22 cellular contexts compared by ENCODE assay signal in the genomic region with DNA sequence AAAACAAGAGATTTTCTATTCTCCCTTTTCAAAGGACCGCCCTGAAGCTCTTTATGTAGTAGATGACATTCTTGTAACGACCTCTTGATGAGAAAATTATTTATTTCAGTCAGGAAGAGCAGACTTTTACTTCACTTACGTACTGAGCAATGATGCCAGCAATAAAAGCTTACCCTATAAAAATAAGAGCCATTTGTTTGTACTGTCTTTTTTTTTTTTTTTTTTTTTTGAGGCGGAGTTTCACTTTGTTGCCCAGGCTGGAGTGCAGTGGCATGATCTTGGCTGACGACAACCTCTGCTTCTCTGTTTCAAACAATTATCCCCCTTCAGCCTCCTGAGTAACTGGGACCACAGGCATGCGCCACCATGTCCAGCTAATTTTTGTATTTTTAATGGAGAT. TPM values are rescaled to one million over a fixed set of nuclear protein-coding genes. Genes with fewer than 3 reads are reported as not detected.
A peak's percentile ranks its signal among the peaks of the same experiment; 100 is the strongest.
DNase-seq lines count a peak whose midpoint lies in the region; ATAC-seq, FAIRE-seq and TF ChIP-seq lines count a peak whose summit lies in the region.
"Had no signal": no experiment of that assay in that cellular context is flagged by ENCODE, and none has a peak within 500 bp of the region (broad histone marks: within the 10 kb centered on the region; RNA-seq: fewer than 3 reads in every experiment).

No MANE protein-coding gene starts in this region.

- no peak overlapping the region for H4K91ac ChIP-seq in H9 (ENCODE audit: insufficient read length, low read depth, low read length)

- no peak overlapping the region for H2BK5ac ChIP-seq in H9 (ENCODE audit: insufficient read length, low read length)

- H3K9ac ChIP-seq in H9 (ENCODE audit: extremely low read depth, insufficient read length, low read length) = no peak overlapping the region

- no peak overlapping the region for H3K23ac ChIP-seq in H9 (ENCODE audit: insufficient read length, low read depth, low read length)

- peaks cover 16% of the 10 kb centered on the region; the same call in 1 of the 2 replicates for H3K79me2 ChIP-seq in H9 (ENCODE audit: insufficient read depth, low read length)

- H3K56ac ChIP-seq in H9 (ENCODE audit: insufficient read length, low read depth, low read length) = no peak overlapping the region

- H4K5ac ChIP-seq in H9 (ENCODE audit: insufficient read length, low read depth, low read length) = no peak overlapping the region

- POLR2A ChIA-PET in A549 (lab: Yijun Ruan, JAX) = interaction anchor here (1.0 kb wide), 1 partner anchor 16 kb away, joined by 6 read pairs; no protein-coding TSS in a partner anchor

- peak overlapping the region; percentile 88 to 92 for H3K27ac ChIP-seq in A549
- no peak overlapping the region for H3K27ac ChIP-seq in H9 (ENCODE audit: insufficient read length, low read depth, low read length)
- H3K27ac ChIP-seq: body of pancreas had no signal

- peaks cover 13% of the 10 kb centered on the region for H3K36me3 Mint-ChIP-seq in endothelial cell (ENCODE audit: low read depth, unreplicated experiment)
- H3K36me3 Mint-ChIP-seq in osteocyte (ENCODE audit: unreplicated experiment) = peaks cover 9% of the 10 kb centered on the region
- H3K36me3 Mint-ChIP-seq in H9 (ENCODE audit: insufficient read depth in 1 of 3, low read depth in 3 of 3) = peaks cover 0 to 7% (median 3%) of the 10 kb centered on the region in 3 experiments; a peak in 1 of 7 replicates

- DNase-seq in A549 (ENCODE audit: low read depth in 1 of 2, low spot score in 1 of 2) = peak in 1 of 2 experiments; percentile 75
- DNase-seq in LoVo (ENCODE audit: low spot score) = peak; percentile 54
- DNase-seq in endothelial cell (ENCODE audit: low spot score) = no peak
- DNase-seq in osteocyte (ENCODE audit: extremely low spot score, unreplicated experiment) = no peak
- no peak for DNase-seq in T-helper 9 cell
- DNase-seq in H9 = no peak
- no peak for DNase-seq in NCI-H1930 (lab: John Stamatoyannopoulos, UW)
- no peak for DNase-seq in NCI-H748 treated with DMSO at 0.1 percent for 48 hours (lab: John Stamatoyannopoulos, UW)
- DNase-seq: activated naive CD8-positive, alpha-beta T cell treated with anti-CD3 and anti-CD28 coated beads for 36 hours; body of pancreas; CD4-positive, alpha-beta T cell; GOT3; heart left ventricle; NCI-H1092; NCI-H2029 treated with DMSO at 0.1 percent for 48 hours; NK-92 treated with Interleukin-12 subunit alpha and Interleukin-12 subunit beta, amount 100 ng/mL, for 24 hours; RPMI8226; stimulated activated CD4-positive, alpha-beta T cell treated with anti-CD3 and anti-CD28 coated beads, Interleukin-15, amount 100 ng/mL, for 24 hours; SW 1271 had no signal

- WGBS in A549 (ENCODE audit: missing lambda C conversion rate) = 25% methylated on average over 6 of the region's 6 CpGs
- WGBS in H9 (ENCODE audit: extremely low coverage, insufficient read length, low lambda C conversion rate) = no CpG with 5 or more reads among the region's 6 CpGs

- no peaks in the 10 kb centered on the region for H3K23me2 ChIP-seq in H9 (ENCODE audit: insufficient read length, low read depth, low read length, poor library complexity, severe bottlenecking)

- H3T11ph ChIP-seq in H9 (ENCODE audit: low read length) = no peak overlapping the region

- FAIRE-seq in A549 (lab: Jason Lieb, UNC) = no peak
- FAIRE-seq: colon, GM12891 had no signal

- CTCF ChIA-PET in A549 (lab: Yijun Ruan, JAX) = interaction anchor here (1.0 to 3.3 kb wide), 7 partner anchors 13 to 66 kb away, joined by 3 to 19 read pairs (median 5); no protein-coding TSS in a partner anchor

- H3K9me3 ChIP-seq in A549 = no peaks in the 10 kb centered on the region
- H3K9me3 ChIP-seq in H9 (ENCODE audit: control insufficient read depth, low read depth, low read length) = no peaks in the 10 kb centered on the region
- H3K9me3 ChIP-seq: body of pancreas, heart left ventricle had no signal

- H3K27me3 ChIP-seq in H9 (ENCODE audit: insufficient read depth, low read length) = no peaks in the 10 kb centered on the region
- H3K27me3 ChIP-seq: body of pancreas, heart left ventricle had no signal

- no peak overlapping the region for H3K4ac ChIP-seq in H9 (ENCODE audit: low read depth, low read length)

- no peak for TF ChIP-seq POLR2A in A549 (IDR thresholded peaks at IDR 0.05; ENCODE audit: low read length)

- no peak overlapping the region for H2AFZ ChIP-seq in H9 (ENCODE audit: low read length)

- H3K9me3 Mint-ChIP-seq in endothelial cell (ENCODE audit: unreplicated experiment) = no peaks in the 10 kb centered on the region
- H3K9me3 Mint-ChIP-seq in osteocyte (ENCODE audit: unreplicated experiment) = no peaks in the 10 kb centered on the region
- no peaks in the 10 kb centered on the region for H3K9me3 Mint-ChIP-seq in H9
- H3K9me3 Mint-ChIP-seq: activated naive CD8-positive, alpha-beta T cell treated with anti-CD3 and anti-CD28 coated beads for 36 hours; activated T-helper 1 cell treated with anti-CD3 and anti-CD28 coated beads, Interleukin-12 subunit alpha, Interleukin-12 subunit beta, Interleukin-2, Interleukin-4 antibody, amounts not matched to agents 30 ng/mL and 10 ng/mL and 1 ng/mL, durations not matched to agents 14 hours and 24 hours and 36 hours; CD4-positive, alpha-beta T cell had no signal

- peaks cover under 1% of the 10 kb centered on the region for H3K27me3 Mint-ChIP-seq in endothelial cell (ENCODE audit: unreplicated experiment)
- H3K27me3 Mint-ChIP-seq in osteocyte (ENCODE audit: unreplicated experiment) = no peaks in the 10 kb centered on the region
- H3K27me3 Mint-ChIP-seq in H9 (ENCODE audit: low read depth) = no peaks in the 10 kb centered on the region
- H3K27me3 Mint-ChIP-seq: activated naive CD8-positive, alpha-beta T cell treated with anti-CD3 and anti-CD28 coated beads for 36 hours; CD4-positive, alpha-beta T cell had no signal

- no peak overlapping the region for H4K8ac ChIP-seq in H9 (replicated peaks; ENCODE audit: insufficient read length, low read depth, low read length)

- H3K4me3 Mint-ChIP-seq in endothelial cell (ENCODE audit: unreplicated experiment) (no peak overlapping the region), osteocyte (ENCODE audit: unreplicated experiment) (peak overlapping the region; percentile 27), H9 (no peak overlapping the region)
- H3K4me3 Mint-ChIP-seq: activated naive CD8-positive, alpha-beta T cell treated with anti-CD3 and anti-CD28 coated beads for 36 hours; activated T-helper 1 cell treated with anti-CD3 and anti-CD28 coated beads, Interleukin-12 subunit alpha, Interleukin-12 subunit beta, Interleukin-2, Interleukin-4 antibody, amounts not matched to agents 30 ng/mL and 10 ng/mL and 1 ng/mL, durations not matched to agents 14 hours and 24 hours and 36 hours; CD4-positive, alpha-beta T cell had no signal

- no peak overlapping the region for H2BK12ac ChIP-seq in H9 (ENCODE audit: insufficient read length, low read depth, low read length)

- H3K4me1 ChIP-seq in A549 (peaks cover 94% of the 10 kb centered on the region), H9 (ENCODE audit: insufficient read depth, low read length) (peaks cover 8% of the 10 kb centered on the region; the same call in 1 of the 2 replicates)
- H3K4me1 ChIP-seq: body of pancreas had no signal

- H3K4me3 ChIP-seq in A549 = no peak overlapping the region
- H3K4me3 ChIP-seq: body of pancreas, heart left ventricle had no signal

- H3K4me2 ChIP-seq in A549 (peak overlapping the region; percentile 74), H9 (ENCODE audit: insufficient read depth, insufficient read length, low read length) (no peak overlapping the region)

- no peak overlapping the region for H3K14ac ChIP-seq in H9 (ENCODE audit: insufficient read depth, low read length)

- H4K20me1 ChIP-seq in H9 (ENCODE audit: control insufficient read depth, insufficient read depth, insufficient read length) = no peaks in the 10 kb centered on the region

- peak overlapping the region; percentile 33 for H3K27ac Mint-ChIP-seq in endothelial cell (ENCODE audit: unreplicated experiment)
- peak overlapping the region; percentile 81 for H3K27ac Mint-ChIP-seq in osteocyte (ENCODE audit: unreplicated experiment)
- H3K27ac Mint-ChIP-seq in H9 = no peak overlapping the region
- H3K27ac Mint-ChIP-seq: activated naive CD8-positive, alpha-beta T cell treated with anti-CD3 and anti-CD28 coated beads for 36 hours; activated T-helper 1 cell treated with anti-CD3 and anti-CD28 coated beads, Interleukin-12 subunit alpha, Interleukin-12 subunit beta, Interleukin-2, Interleukin-4 antibody, amounts not matched to agents 30 ng/mL and 10 ng/mL and 1 ng/mL, durations not matched to agents 14 hours and 24 hours and 36 hours; CD4-positive, alpha-beta T cell had no signal

- peaks cover 5% of the 10 kb centered on the region for H3K79me1 ChIP-seq in H9 (ENCODE audit: insufficient read depth, low read depth, low read length, poor library complexity, severe bottlenecking)

- no peak for TF ChIP-seq RAD21 in A549 (conservative IDR thresholded peaks at IDR 0.05 in 1 of 2, IDR thresholded peaks at IDR 0.05 in 1 of 2)

- no peak overlapping the region for H2BK15ac ChIP-seq in H9 (ENCODE audit: low read depth, low read length)

- no peak overlapping the region for H2BK120ac ChIP-seq in H9 (ENCODE audit: low read depth, low read length, poor library complexity, severe bottlenecking)

- H2BK20ac ChIP-seq in H9 (ENCODE audit: low read depth, low read length, poor library complexity, severe bottlenecking) = no peak overlapping the region

- no peak overlapping the region for H3K18ac ChIP-seq in H9 (ENCODE audit: insufficient read length, low read depth, low read length)

- TF ChIP-seq EP300 in A549 (IDR thresholded peaks at IDR 0.05) = no peak

- no peak overlapping the region for H2AK5ac ChIP-seq in H9 (ENCODE audit: insufficient read length, low read length)

- H3K4me1 Mint-ChIP-seq in endothelial cell (ENCODE audit: unreplicated experiment) (peaks cover 22% of the 10 kb centered on the region), osteocyte (ENCODE audit: unreplicated experiment) (peaks cover 60% of the 10 kb centered on the region), H9 (peaks cover 21 to 26% of the 10 kb centered on the region in 2 experiments)
- H3K4me1 Mint-ChIP-seq: activated naive CD8-positive, alpha-beta T cell treated with anti-CD3 and anti-CD28 coated beads for 36 hours had no signal

- TF ChIP-seq CTCF in A549 (IDR thresholded peaks at IDR 0.05) (no peak), endothelial cell (IDR thresholded peaks at IDR 0.05; ENCODE audit: unreplicated experiment) (no peak), osteocyte (IDR thresholded peaks at IDR 0.05) (no peak), H9 (conservative IDR thresholded peaks at IDR 0.05) (no peak)

- peak in 1 of 2 experiments; percentile 4; a peak in 3 of 6 replicates for ATAC-seq in A549
- ATAC-seq: body of pancreas, heart left ventricle had no signal

TF ChIP-seq in A549, 52 proteins besides CTCF, POLR2A, EP300 and RAD21 (continues in another document):
- no peak for TF ChIP-seq BHLHE40 (IDR thresholded peaks at IDR 0.05; ENCODE audit: low read depth, low read length)

RNA-seq across cellular contexts. Expression of gene CRIM1, which starts 39.2 kb away (rescaled TPM):
- polyA plus RNA-seq in A549 (2011; rRNA removed) (208 and 275 TPM in 2 replicates), A549 (2017; fragmentation: RNase III; extraction: RNeasy Plus Mini Kit Qiagen cat#74134 plus additional on column Dnase treatment) (127 to 135 TPM (median 130 TPM) in 3 replicates)
- polyA plus RNA-seq in A549 (2012; cell fraction: cytosol; rRNA removed) = 133 and 166 TPM in 2 replicates
- 215 and 283 TPM in 2 replicates for polyA plus RNA-seq in A549 (2012; cell fraction: nucleus; rRNA removed)
- 997 and 1,171 TPM in 2 replicates for polyA minus RNA-seq in A549 (2011; rRNA and poly(A)+ RNA removed)
- total RNA-seq in endothelial cell (ENCODE audit: unreplicated experiment) (246 TPM), osteocyte (167 and 194 TPM in 2 replicates), H9 (2021) (27.0 and 27.6 TPM in 2 replicates)

Comparison
In these comparisons a context has a peak if more than half of its experiments do, and no peak if none do; other contexts are left out.
1. H3K27ac Mint-ChIP-seq: peak in endothelial cell (single experiment) and osteocyte (single experiment); none in H9 (0 of 3).